In the genomic region with DNA sequence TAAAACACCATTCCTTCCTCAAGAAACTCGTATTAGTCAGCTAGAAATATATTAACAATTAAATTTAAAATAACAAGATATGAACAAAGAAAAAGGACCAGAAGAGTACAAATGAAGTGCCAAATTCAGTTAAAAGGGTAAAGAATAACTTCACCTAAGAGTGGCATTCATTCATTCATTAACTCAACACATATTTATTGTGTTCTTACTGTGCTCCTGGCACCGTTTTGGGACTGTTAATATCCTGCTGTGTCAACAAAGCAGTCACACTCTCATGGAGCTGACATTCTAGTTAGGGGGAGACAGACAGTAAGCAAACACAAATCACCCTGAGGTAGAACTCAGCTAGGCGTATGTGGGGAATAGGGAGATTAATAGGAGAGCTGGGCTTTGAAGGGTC, we compare ENCODE assay signal across 8 cellular contexts.
"Had no signal": no experiment of that assay in that cellular context is flagged by ENCODE, and none has a peak within 500 bp of the region (broad histone marks: within the 10 kb centered on the region; RNA-seq: fewer than 3 reads in every experiment).

No MANE protein-coding gene starts in this region.

- H3K27ac ChIP-seq: HL-60 had no signal

- FAIRE-seq: HepG2 had no signal

- DNase-seq: H7, HFFc6, KBM-7 had no signal

- ATAC-seq: GM23338, HCT116, HepG2 had no signal

- H3K9me3 ChIP-seq: HAP-1 had no signal

- H3K4me1 ChIP-seq: HAP-1 had no signal

- H3K4me3 ChIP-seq: GM23338, HAP-1 had no signal

- H3K36me3 ChIP-seq: HAP-1 had no signal
